Comparison of ENCODE assay signal across 22 cellular contexts in genomic region chr2:107235491-107236254, GRCh38.
"Had no signal": no experiment of that assay in that cellular context is flagged by ENCODE, and none has a peak within 500 bp of the region (broad histone marks: within the 10 kb centered on the region; RNA-seq: fewer than 3 reads in every experiment).

No MANE protein-coding gene starts in this region.

- H3K27ac Mint-ChIP-seq: memory B cell; naive B cell; nephron; stimulated activated memory B cell treated with anti-CD40 and anti-IgM and Interleukin-4, amounts not matched to agents 10 μg/mL and 1 μg/mL and 100 μg/mL, for 72 hours; stimulated activated naive CD8-positive, alpha-beta T cell treated with anti-CD3 and anti-CD28 coated beads, Interleukin-15, Interleukin-2, amounts not matched to agents 100 ng/mL and 50 ng/mL, for 24 hours had no signal

- ATAC-seq: foreskin keratinocyte; lower lobe of right lung; right lobe of liver; stimulated activated memory B cell treated with anti-CD40 and anti-IgM and Interleukin-4, amounts not matched to agents 10 μg/mL and 1 μg/mL and 100 μg/mL, for 72 hours; upper lobe of right lung had no signal

- H3K36me3 ChIP-seq: left lung, lower lobe of right lung, prostate gland, right lobe of liver, spleen, tibial artery, upper lobe of right lung, vagina had no signal

- H3K4me1 ChIP-seq: foreskin keratinocyte, left lung, lower lobe of right lung, parathyroid adenoma, prostate gland, right lobe of liver, spleen, tibial artery, upper lobe of right lung, vagina had no signal

- H3K27me3 Mint-ChIP-seq: memory B cell; naive B cell; stimulated activated memory B cell treated with anti-CD40 and anti-IgM and Interleukin-4, amounts not matched to agents 10 μg/mL and 1 μg/mL and 100 μg/mL, for 72 hours; stimulated activated naive CD8-positive, alpha-beta T cell treated with anti-CD3 and anti-CD28 coated beads, Interleukin-15, Interleukin-2, amounts not matched to agents 100 ng/mL and 50 ng/mL, for 24 hours had no signal

- H3K9me3 ChIP-seq: lower lobe of right lung, prostate gland, right lobe of liver, upper lobe of right lung had no signal

- H2AFZ ChIP-seq: parathyroid adenoma had no signal

- H3K36me3 Mint-ChIP-seq: memory B cell; naive B cell; stimulated activated memory B cell treated with anti-CD40 and anti-IgM and Interleukin-4, amounts not matched to agents 10 μg/mL and 1 μg/mL and 100 μg/mL, for 72 hours had no signal

- H3K4me1 Mint-ChIP-seq: memory B cell; naive B cell; nephron; stimulated activated memory B cell treated with anti-CD40 and anti-IgM and Interleukin-4, amounts not matched to agents 10 μg/mL and 1 μg/mL and 100 μg/mL, for 72 hours had no signal

- H3K79me2 ChIP-seq: parathyroid adenoma had no signal

- H3K27me3 ChIP-seq: foreskin keratinocyte, left lung, right lobe of liver, spleen, tibial artery, upper lobe of right lung, vagina had no signal

- H3K9ac ChIP-seq: parathyroid adenoma had no signal

- DNase-seq: dermis blood vessel endothelial cell; erythroblast; hippocampal formation; left lung; lower lobe of right lung; midbrain; naive B cell; spleen; stimulated activated CD4-positive, alpha-beta T cell treated with anti-CD3 and anti-CD28 coated beads, Interleukin-15, amount 100 ng/mL, for 24 hours; stimulated activated CD4-positive, alpha-beta T cell treated with anti-CD3 and anti-CD28 coated beads, Interleukin-1b, Interleukin-23, amount 100 ng/mL, for 48 hours; stimulated activated CD4-positive, alpha-beta T cell treated with anti-CD3 and anti-CD28 coated beads, Interleukin-4, amount 100 ng/mL, for 24 hours; tibial artery; upper lobe of right lung had no signal

- H3K4me3 ChIP-seq: left lung, lower lobe of right lung, prostate gland, right lobe of liver, spleen, tibial artery, upper lobe of right lung, vagina had no signal

- H3K27ac ChIP-seq: foreskin keratinocyte, left lung, lower lobe of right lung, parathyroid adenoma, prostate gland, right lobe of liver, spleen, tibial artery, upper lobe of right lung, vagina had no signal

- H3K4me3 Mint-ChIP-seq: memory B cell; nephron; stimulated activated memory B cell treated with anti-CD40 and anti-IgM and Interleukin-4, amounts not matched to agents 10 μg/mL and 1 μg/mL and 100 μg/mL, for 72 hours; stimulated activated naive CD8-positive, alpha-beta T cell treated with anti-CD3 and anti-CD28 coated beads, Interleukin-15, Interleukin-2, amounts not matched to agents 100 ng/mL and 50 ng/mL, for 24 hours had no signal
